In genomic region chr4:165256081-165256659, GRCh38 we compare ENCODE assay signal across 8 cellular contexts. TPM values are rescaled to one million over a fixed set of nuclear protein-coding genes. Genes with fewer than 3 reads are reported as not detected.
DNase-seq lines count a peak whose midpoint lies in the region; ATAC-seq lines count a peak whose summit lies in the region.
"Not testable (repeated sequence)": the region's sequence is repeated elsewhere in the genome, so short reads cannot be mapped to it uniquely, and the experiment has no call there.

No MANE protein-coding gene starts in this region.

- intact Hi-C loops in left ventricle myocardium superior (cut with micrococcal nuclease), result not testable (repeated sequence)

- peak overlapping the region; percentile 62 for H3K27ac Mint-ChIP-seq in T-helper 17 cell
- H3K27ac Mint-ChIP-seq in activated naive CD8-positive, alpha-beta T cell treated with anti-CD3 and anti-CD28 coated beads, Interleukin-2, amount 10 ng/mL, durations not matched to agents 7 days and 5 days, result peak overlapping the region; percentile 99
- peak overlapping the region; percentile 77 to 84 for H3K27ac Mint-ChIP-seq in natural killer cell treated with Interleukin-12 subunit alpha and Interleukin-12 subunit beta and Interleukin-15 and Interleukin-18, amount 100 ng/mL, for 72 hours

- not testable (repeated sequence) for H3K9me3 ChIP-seq in T-helper 17 cell (ENCODE audit: control insufficient read depth, low read length, poor library complexity, severe bottlenecking)

- peak overlapping the region; percentile 70 for H3K4me3 Mint-ChIP-seq in T-helper 17 cell
- peak overlapping the region; percentile 89 for H3K4me3 Mint-ChIP-seq in activated naive CD8-positive, alpha-beta T cell treated with anti-CD3 and anti-CD28 coated beads, Interleukin-2, amount 10 ng/mL, durations not matched to agents 7 days and 5 days
- H3K4me3 Mint-ChIP-seq in natural killer cell treated with Interleukin-12 subunit alpha and Interleukin-12 subunit beta and Interleukin-15 and Interleukin-18, amount 100 ng/mL, for 72 hours, result peak overlapping the region; percentile 71

- not testable (repeated sequence) for H3K27me3 Mint-ChIP-seq in T-helper 17 cell; activated naive CD8-positive, alpha-beta T cell treated with anti-CD3 and anti-CD28 coated beads, Interleukin-2, amount 10 ng/mL, durations not matched to agents 7 days and 5 days; natural killer cell treated with Interleukin-12 subunit alpha and Interleukin-12 subunit beta and Interleukin-15 and Interleukin-18, amount 100 ng/mL, for 72 hours

- ATAC-seq in GM19395 (IDR thresholded peaks at IDR 0.05; ENCODE audit: unreplicated experiment) (peak; percentile 34), HG03280 (IDR thresholded peaks at IDR 0.05; ENCODE audit: unreplicated experiment) (peak; percentile 19), T-helper 17 cell (peak; percentile 60), left ventricle myocardium superior (peak; percentile 92)
- peak; percentile 66 for ATAC-seq in activated naive CD8-positive, alpha-beta T cell treated with anti-CD3 and anti-CD28 coated beads, Interleukin-2, amount 10 ng/mL, durations not matched to agents 7 days and 5 days (ENCODE audit: low read depth)
- peak; percentile 47 to 64 for ATAC-seq in natural killer cell treated with Interleukin-12 subunit alpha and Interleukin-12 subunit beta and Interleukin-15 and Interleukin-18, amount 100 ng/mL, for 72 hours

- DNase-seq in Ammon's horn (ENCODE audit: low spot score) (peak; percentile 80), NCI-H2171 treated with DMSO at 0.1 percent for 48 hours (lab: John Stamatoyannopoulos, UW) (peak; percentile 14)
- DNase-seq in T-helper 17 cell; activated naive CD8-positive, alpha-beta T cell treated with anti-CD3 and anti-CD28 coated beads, Interleukin-2, amount 10 ng/mL, durations not matched to agents 7 days and 5 days; left ventricle myocardium superior; natural killer cell treated with Interleukin-12 subunit alpha and Interleukin-12 subunit beta and Interleukin-15 and Interleukin-18, amount 100 ng/mL, for 72 hours (ENCODE audit: low spot score): not testable (repeated sequence)

- POLR2A ChIA-PET in activated naive CD8-positive, alpha-beta T cell treated with anti-CD3 and anti-CD28 coated beads, Interleukin-2, amount 10 ng/mL, durations not matched to agents 7 days and 5 days (lab: Charles Lee), result interaction anchor here (0.9 to 2.0 kb wide), 3 partner anchors 48 to 53 kb away, joined by 3 to 9 read pairs (median 3); partner anchors contain the start of gene KLHL2

- H3K9me3 Mint-ChIP-seq in activated naive CD8-positive, alpha-beta T cell treated with anti-CD3 and anti-CD28 coated beads, Interleukin-2, amount 10 ng/mL, durations not matched to agents 7 days and 5 days; natural killer cell treated with Interleukin-12 subunit alpha and Interleukin-12 subunit beta and Interleukin-15 and Interleukin-18, amount 100 ng/mL, for 72 hours: not testable (repeated sequence)

- H3K36me3 Mint-ChIP-seq in T-helper 17 cell (ENCODE audit: low read depth); natural killer cell treated with Interleukin-12 subunit alpha and Interleukin-12 subunit beta and Interleukin-15 and Interleukin-18, amount 100 ng/mL, for 72 hours: not testable (repeated sequence)
- peaks cover 15% of the 10 kb centered on the region for H3K36me3 Mint-ChIP-seq in activated naive CD8-positive, alpha-beta T cell treated with anti-CD3 and anti-CD28 coated beads, Interleukin-2, amount 10 ng/mL, durations not matched to agents 7 days and 5 days

- peaks cover 27% of the 10 kb centered on the region for H3K4me1 Mint-ChIP-seq in T-helper 17 cell
- peaks cover 53% of the 10 kb centered on the region for H3K4me1 Mint-ChIP-seq in activated naive CD8-positive, alpha-beta T cell treated with anti-CD3 and anti-CD28 coated beads, Interleukin-2, amount 10 ng/mL, durations not matched to agents 7 days and 5 days
- H3K4me1 Mint-ChIP-seq in natural killer cell treated with Interleukin-12 subunit alpha and Interleukin-12 subunit beta and Interleukin-15 and Interleukin-18, amount 100 ng/mL, for 72 hours (ENCODE audit: low read depth in 2 of 2), result peaks cover 28 to 29% of the 10 kb centered on the region in 2 donors

RNA-seq across cellular contexts. Expression of gene KLHL2, which starts 48.8 kb away (rescaled TPM):
- total RNA-seq in T-helper 17 cell (10 to 100 TPM; 14.9 to 16.7 TPM), left ventricle myocardium superior (7.4 TPM)
- 10 to 100 TPM; 35.8 to 37.7 TPM for total RNA-seq in activated naive CD8-positive, alpha-beta T cell treated with anti-CD3 and anti-CD28 coated beads, Interleukin-2, amount 10 ng/mL, durations not matched to agents 7 days and 5 days
- total RNA-seq in natural killer cell treated with Interleukin-12 subunit alpha and Interleukin-12 subunit beta and Interleukin-15 and Interleukin-18, amount 100 ng/mL, for 72 hours, result 10 to 100 TPM; 53.7 to 80.1 TPM

Comparison
In these comparisons a context has a peak if more than half of its experiments do, and no peak if none do; other contexts are left out.
1. ATAC-seq: peak in every context shown above with its lines; median percentile 92 in left ventricle myocardium superior; 66 in activated naive CD8-positive, alpha-beta T cell treated with anti-CD3 and anti-CD28 coated beads, Interleukin-2, amount 10 ng/mL, durations not matched to agents 7 days and 5 days; 60 in T-helper 17 cell; 56 in natural killer cell treated with Interleukin-12 subunit alpha and Interleukin-12 subunit beta and Interleukin-15 and Interleukin-18, amount 100 ng/mL, for 72 hours; 34 in GM19395; 19 in HG03280.